1 cellular context compared by ENCODE assay signal in genomic region chr7:128862571-128863432, GRCh38.
TF ChIP-seq lines count a peak whose summit lies in the region.

TSS of gene ATP6V1F (plus strand) at chr7:128862856. CDS start at chr7:128862905, 49 bp downstream.

TF ChIP-seq in HepG2, 621 proteins besides CTCF, POLR2A, EP300 and RAD21 (continued from another document and continues in another):
- TF ChIP-seq ZBTB46 (CRISPR knock-in tag; IDR thresholded peaks at IDR 0.05; ENCODE audit: borderline replicate concordance): 0 out of 2 replicates have a peak, but pooled peaks have one; percentile 34
- 0 out of 2 replicates have a peak, but pooled peaks have one; percentile 39 for TF ChIP-seq TARDBP (CRISPR knock-in tag; IDR thresholded peaks at IDR 0.05)
- no peak for TF ChIP-seq GLMP (CRISPR knock-in tag; IDR thresholded peaks at IDR 0.05; ENCODE audit: borderline replicate concordance)
- TF ChIP-seq ZNF687 (CRISPR knock-in tag; IDR thresholded peaks at IDR 0.05): peak; percentile 85
- TF ChIP-seq ZNF598 (CRISPR knock-in tag; IDR thresholded peaks at IDR 0.05; ENCODE audit: borderline replicate concordance): no peak
- peak; percentile 68; the same call in 1 of the 2 replicates for TF ChIP-seq ZNF607 (CRISPR knock-in tag; IDR thresholded peaks at IDR 0.05; ENCODE audit: borderline replicate concordance)
- TF ChIP-seq ZZZ3 (CRISPR knock-in tag; IDR thresholded peaks at IDR 0.05; ENCODE audit: borderline replicate concordance): 0 out of 2 replicates have a peak, but pooled peaks have one; percentile 48
- 0 out of 2 replicates have a peak, but pooled peaks have one; percentile 20 for TF ChIP-seq TSC22D2 (CRISPR knock-in tag; IDR thresholded peaks at IDR 0.05; ENCODE audit: borderline replicate concordance)
- peak; percentile 40; the same call in 1 of the 3 replicates for TF ChIP-seq MXI1 (IDR thresholded peaks at IDR 0.05; ENCODE audit: borderline replicate concordance, low read depth, low read length)
- TF ChIP-seq TOE1 (CRISPR knock-in tag; IDR thresholded peaks at IDR 0.05): no peak
- TF ChIP-seq GABPA (IDR thresholded peaks at IDR 0.05; ENCODE audit: low read depth, low read length): no peak
- TF ChIP-seq GABPA (CRISPR knock-in tag; IDR thresholded peaks at IDR 0.05; ENCODE audit: low read depth): peak; percentile 67
- TF ChIP-seq DR1 (CRISPR knock-in tag; IDR thresholded peaks at IDR 0.05): no peak
- no peak; the same call in 1 of the 2 replicates for TF ChIP-seq THAP9 (CRISPR knock-in tag; IDR thresholded peaks at IDR 0.05; ENCODE audit: borderline replicate concordance)
- TF ChIP-seq JUN (CRISPR knock-in tag; IDR thresholded peaks at IDR 0.05): 0 out of 2 replicates have a peak, but pooled peaks have one; percentile 30
- TF ChIP-seq ZNF383 (CRISPR knock-in tag; IDR thresholded peaks at IDR 0.05; ENCODE audit: borderline replicate concordance): 0 out of 2 replicates have a peak, but pooled peaks have one; percentile 48
- TF ChIP-seq PAX8 (CRISPR knock-in tag; IDR thresholded peaks at IDR 0.05; ENCODE audit: borderline replicate concordance): 0 out of 2 replicates have a peak, but pooled peaks have one; percentile 30
- no peak for TF ChIP-seq FOXO4 (CRISPR knock-in tag; conservative IDR thresholded peaks at IDR 0.05)
- TF ChIP-seq BCL3 (CRISPR knock-in tag; IDR thresholded peaks at IDR 0.05): peak; percentile 62
- TF ChIP-seq ZNF256 (CRISPR knock-in tag; conservative IDR thresholded peaks at IDR 0.05): no peak
- TF ChIP-seq MNT (IDR thresholded peaks at IDR 0.05): 0 out of 2 replicates have a peak, but pooled peaks have one; percentile 18
- no peak for TF ChIP-seq MYPOP (CRISPR knock-in tag; IDR thresholded peaks at IDR 0.05)
- TF ChIP-seq KDM5A (IDR thresholded peaks at IDR 0.05; ENCODE audit: borderline replicate concordance, low read length): 0 out of 2 replicates have a peak, but pooled peaks have one; percentile 25
- 0 out of 2 replicates have a peak, but pooled peaks have one; percentile 51 for TF ChIP-seq IRF2 (CRISPR knock-in tag; IDR thresholded peaks at IDR 0.05)
- TF ChIP-seq SCMH1 (CRISPR knock-in tag; IDR thresholded peaks at IDR 0.05; ENCODE audit: borderline replicate concordance): no peak
- peak; percentile 16; the same call in 1 of the 2 replicates for TF ChIP-seq SPEN (CRISPR knock-in tag; IDR thresholded peaks at IDR 0.05; ENCODE audit: low read depth)
- TF ChIP-seq FLYWCH1 (CRISPR knock-in tag; IDR thresholded peaks at IDR 0.05): no peak
- TF ChIP-seq ZSCAN25 (CRISPR knock-in tag; IDR thresholded peaks at IDR 0.05): peak; percentile 74
- peak; percentile 39 for TF ChIP-seq ASH2L (IDR thresholded peaks at IDR 0.05; ENCODE audit: insufficient read length, low read depth, low read length)
- TF ChIP-seq ZNF501 (CRISPR knock-in tag; IDR thresholded peaks at IDR 0.05): peak; percentile 24; the same call in 1 of the 2 replicates
- no peak for TF ChIP-seq HNF1A (IDR thresholded peaks at IDR 0.05; ENCODE audit: low read depth)
- TF ChIP-seq HNF1A (CRISPR knock-in tag; IDR thresholded peaks at IDR 0.05; ENCODE audit: borderline replicate concordance): peak; percentile 46; the same call in 1 of the 2 replicates
- 0 out of 2 replicates have a peak, but pooled peaks have one; percentile 45 for TF ChIP-seq ARNTL (CRISPR knock-in tag; IDR thresholded peaks at IDR 0.05)
